In genomic region chr3:13419356-13420050, GRCh38 we compare ENCODE assay signal across 8 cellular contexts. TPM values are rescaled to one million over a fixed set of nuclear protein-coding genes. Genes with fewer than 3 reads are reported as not detected.
DNase-seq lines count a peak whose midpoint lies in the region; ATAC-seq lines count a peak whose summit lies in the region.

No MANE protein-coding gene starts in this region.

- peak overlapping the region; percentile 96 for H3K27ac Mint-ChIP-seq in activated naive CD8-positive, alpha-beta T cell treated with anti-CD3 and anti-CD28 coated beads for 36 hours

- peak; percentile 78 for DNase-seq in 8988T
- peak; percentile 59 for DNase-seq in RPMI8226
- DNase-seq in activated naive CD8-positive, alpha-beta T cell treated with anti-CD3 and anti-CD28 coated beads for 36 hours = peak; percentile 71
- DNase-seq in hypothalamus (lab: John Stamatoyannopoulos, UW) = peak in 34 of 51 donors; percentile 19 to 72 (median 48)
- DNase-seq in sciatic nerve (ENCODE audit: low spot score) = no peak
- DNase-seq in COR-L47 (lab: John Stamatoyannopoulos, UW) = no peak

- H3K4me1 Mint-ChIP-seq in activated naive CD8-positive, alpha-beta T cell treated with anti-CD3 and anti-CD28 coated beads for 36 hours = peaks cover 58% of the 10 kb centered on the region

- intact Hi-C loops in sciatic nerve (cut with DNase I) = no loop called here

- H3K36me3 Mint-ChIP-seq in activated naive CD8-positive, alpha-beta T cell treated with anti-CD3 and anti-CD28 coated beads for 36 hours = peaks cover 40% of the 10 kb centered on the region

- ATAC-seq in GM19035 (IDR thresholded peaks at IDR 0.05; ENCODE audit: unreplicated experiment) (peak; percentile 57), HG03159 (IDR thresholded peaks at IDR 0.05; ENCODE audit: unreplicated experiment) (peak; percentile 49), sciatic nerve (peak; percentile 61)

- no peaks in the 10 kb centered on the region for H3K9me3 Mint-ChIP-seq in activated naive CD8-positive, alpha-beta T cell treated with anti-CD3 and anti-CD28 coated beads for 36 hours

- H3K4me3 Mint-ChIP-seq in activated naive CD8-positive, alpha-beta T cell treated with anti-CD3 and anti-CD28 coated beads for 36 hours = peak overlapping the region; percentile 93

- H3K27me3 Mint-ChIP-seq in activated naive CD8-positive, alpha-beta T cell treated with anti-CD3 and anti-CD28 coated beads for 36 hours = peaks cover 3% of the 10 kb centered on the region

RNA-seq across cellular contexts. Expression of gene NUP210, which starts 0.6 kb away (rescaled TPM):
- total RNA-seq in activated naive CD8-positive, alpha-beta T cell treated with anti-CD3 and anti-CD28 coated beads for 36 hours = 100 to 1,000 TPM; 127 to 131 TPM
- total RNA-seq in sciatic nerve = 5.5 TPM

Comparison
In these comparisons a context has a peak if more than half of its experiments do, and no peak if none do; other contexts are left out.
1. DNase-seq: peak in 8988T (single experiment), RPMI8226 (single experiment), activated naive CD8-positive, alpha-beta T cell treated with anti-CD3 and anti-CD28 coated beads for 36 hours (single experiment) and hypothalamus (34 of 51); none in sciatic nerve (single experiment) and COR-L47 (single experiment).
2. RNA of gene NUP210, which starts 0.6 kb away (total RNA-seq): 127 to 131 TPM in activated naive CD8-positive, alpha-beta T cell treated with anti-CD3 and anti-CD28 coated beads for 36 hours; 5.5 TPM in sciatic nerve (single experiment); every median in the first group is over 10 times any median in the second.
3. Peak in every context shown above with its lines, with median percentiles within 50 percentile points of each other: ATAC-seq.